1 cellular context compared by ENCODE assay signal in genomic region chr4:37584087-37584486, GRCh38.
TF ChIP-seq lines count a peak whose summit lies in the region.

No MANE protein-coding gene starts in this region.

TF ChIP-seq in H1, 55 proteins besides CTCF, POLR2A, EP300 and RAD21 (continued from another document):
- no peak for TF ChIP-seq E2F6 (IDR thresholded peaks at IDR 0.05)
